ENCODE assay signal across 11 cellular contexts in the genomic region with DNA sequence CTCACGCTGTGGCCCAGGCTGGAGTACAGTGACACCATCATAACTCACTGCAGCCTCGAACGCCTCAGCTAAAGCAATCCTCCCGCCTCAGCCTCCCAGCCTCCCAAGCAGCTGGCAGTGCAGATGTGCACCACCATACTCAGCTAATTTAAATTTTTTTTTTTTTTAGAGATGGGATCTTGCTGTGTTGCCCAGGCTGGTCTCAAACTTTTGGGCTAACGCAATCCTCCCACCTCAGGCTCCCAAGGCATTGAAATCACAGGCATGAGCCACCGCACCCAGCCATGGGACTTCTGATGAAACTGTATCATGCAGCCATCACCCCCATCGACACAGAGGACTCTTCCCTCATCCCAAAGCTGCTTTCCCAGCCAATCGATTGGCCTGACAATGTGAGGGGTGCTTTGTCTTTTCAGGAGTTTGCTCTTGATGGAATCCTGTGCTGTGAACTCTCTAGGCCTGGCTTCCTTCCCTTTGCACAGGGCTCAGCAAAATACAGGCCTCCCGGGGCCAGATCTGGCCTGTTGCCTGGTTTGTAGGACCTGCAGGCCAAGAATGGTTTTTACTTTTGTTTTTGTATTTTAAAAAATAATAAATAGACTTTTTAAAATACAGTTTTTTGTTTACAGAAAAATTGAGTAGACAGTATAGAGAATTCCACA. TPM values are rescaled to one million over a fixed set of nuclear protein-coding genes. Genes with fewer than 3 reads are reported as not detected.
DNase-seq lines count a peak whose midpoint lies in the region; ATAC-seq, FAIRE-seq and TF ChIP-seq lines count a peak whose summit lies in the region.
"Had no signal": no experiment of that assay in that cellular context is flagged by ENCODE, and none has a peak within 500 bp of the region (broad histone marks: within the 10 kb centered on the region; RNA-seq: fewer than 3 reads in every experiment).

No MANE protein-coding gene starts in this region.

- H3K36me3 ChIP-seq in gastroesophageal sphincter (no peaks in the 10 kb centered on the region), sigmoid colon (no peaks in the 10 kb centered on the region), BE2C (no peaks in the 10 kb centered on the region)

- POLR2A ChIA-PET in WTC11 (lab: Charles Lee): interaction anchor here (0.7 kb wide), 1 partner anchor 66 kb away, joined by 3 read pairs; no protein-coding TSS in a partner anchor

- peaks cover 3% of the 10 kb centered on the region for H3K9me3 Mint-ChIP-seq in Calu3 (ENCODE audit: low read depth, unreplicated experiment)
- H3K9me3 Mint-ChIP-seq in WTC11: peaks cover 6% of the 10 kb centered on the region
- H3K9me3 Mint-ChIP-seq: activated naive CD4-positive, alpha-beta T cell treated with anti-CD3 and anti-CD28 coated beads, Interleukin-2, amount 50 U/mL, for 24 hours; stimulated activated naive B cell treated with anti-CD40 and anti-IgM and Interleukin-4, amounts not matched to agents 10 μg/mL and 1 μg/mL and 100 μg/mL, for 72 hours had no signal

- H3K27me3 Mint-ChIP-seq in Calu3 (ENCODE audit: unreplicated experiment) (no peaks in the 10 kb centered on the region), WTC11 (ENCODE audit: low read depth) (no peaks in the 10 kb centered on the region)
- H3K27me3 Mint-ChIP-seq: activated naive CD4-positive, alpha-beta T cell treated with anti-CD3 and anti-CD28 coated beads, Interleukin-2, amount 50 U/mL, for 24 hours had no signal

- H3K4me3 ChIP-seq in gastroesophageal sphincter (no peak overlapping the region), sigmoid colon (no peak overlapping the region), BE2C (ENCODE audit: low read depth, low read length) (no peak overlapping the region)

- H3K27ac Mint-ChIP-seq in Calu3 (ENCODE audit: unreplicated experiment) (no peak overlapping the region), WTC11 (no peak overlapping the region)
- H3K27ac Mint-ChIP-seq: activated naive CD4-positive, alpha-beta T cell treated with anti-CD3 and anti-CD28 coated beads, Interleukin-2, amount 50 U/mL, for 24 hours had no signal

- 24 to 61% methylated on average over 3 to 7 of the region's 9 CpGs for WGBS in gastroesophageal sphincter (ENCODE audit: low coverage in 1 of 2), 2 donors
- WGBS in sigmoid colon, 2 donors: 84 to 90% methylated on average over 9 of the region's 9 CpGs

- CTCF ChIA-PET in Calu3 (lab: Charles Lee): interaction anchor here (0.7 to 1.3 kb wide), 5 partner anchors 13 to 339 kb away, joined by 3 to 8 read pairs (median 4); no protein-coding TSS in a partner anchor
- CTCF ChIA-PET in WTC11 (lab: Charles Lee): interaction anchor here (0.7 kb wide), 1 partner anchor 107 kb away, joined by 3 read pairs; no protein-coding TSS in a partner anchor

- H3K27me3 ChIP-seq in gastroesophageal sphincter (no peaks in the 10 kb centered on the region), sigmoid colon (no peaks in the 10 kb centered on the region), BE2C (no peaks in the 10 kb centered on the region)

- TF ChIP-seq POLR2A in gastroesophageal sphincter (IDR thresholded peaks at IDR 0.05) (no peak), sigmoid colon (IDR thresholded peaks at IDR 0.05) (no peak)

- no peak for TF ChIP-seq CTCF in Calu3 (IDR thresholded peaks at IDR 0.05; ENCODE audit: unreplicated experiment)
- no peak for TF ChIP-seq CTCF in WTC11 (IDR thresholded peaks at IDR 0.05)
- no peak for TF ChIP-seq CTCF in gastroesophageal sphincter (IDR thresholded peaks at IDR 0.05)
- no peak for TF ChIP-seq CTCF in sigmoid colon (IDR thresholded peaks at IDR 0.05)
- TF ChIP-seq CTCF in BE2C (IDR thresholded peaks at IDR 0.05; ENCODE audit: low read depth, low read length): no peak

- intact Hi-C loops in Calu3 (cut with micrococcal nuclease; ENCODE audit: unreplicated experiment): no loop called here
- intact Hi-C loops in sigmoid colon (cut with DNase I): no loop called here

- H3K4me1 ChIP-seq in gastroesophageal sphincter (peaks cover 0 to 38% (median 12%) of the 10 kb centered on the region in 3 donors), sigmoid colon (peaks cover 0 to 33% (median 18%) of the 10 kb centered on the region in 4 donors), BE2C (peaks cover 10% of the 10 kb centered on the region)

- H3K36me3 Mint-ChIP-seq in Calu3 (ENCODE audit: insufficient read depth, unreplicated experiment) (peaks cover 10% of the 10 kb centered on the region), WTC11 (no peaks in the 10 kb centered on the region)
- H3K36me3 Mint-ChIP-seq: activated naive CD4-positive, alpha-beta T cell treated with anti-CD3 and anti-CD28 coated beads, Interleukin-2, amount 50 U/mL, for 24 hours; stimulated activated naive B cell treated with anti-CD40 and anti-IgM and Interleukin-4, amounts not matched to agents 10 μg/mL and 1 μg/mL and 100 μg/mL, for 72 hours had no signal

- H3K4me3 Mint-ChIP-seq in Calu3 (ENCODE audit: low read depth, unreplicated experiment) (no peak overlapping the region), WTC11 (no peak overlapping the region)
- H3K4me3 Mint-ChIP-seq: activated naive CD4-positive, alpha-beta T cell treated with anti-CD3 and anti-CD28 coated beads, Interleukin-2, amount 50 U/mL, for 24 hours; stimulated activated naive B cell treated with anti-CD40 and anti-IgM and Interleukin-4, amounts not matched to agents 10 μg/mL and 1 μg/mL and 100 μg/mL, for 72 hours had no signal

- H3K4me1 Mint-ChIP-seq in Calu3 (ENCODE audit: low read depth, unreplicated experiment) (peaks cover 38% of the 10 kb centered on the region), WTC11 (peaks cover 12% of the 10 kb centered on the region)
- H3K4me1 Mint-ChIP-seq: activated naive CD4-positive, alpha-beta T cell treated with anti-CD3 and anti-CD28 coated beads, Interleukin-2, amount 50 U/mL, for 24 hours had no signal

- FAIRE-seq in frontal cortex (lab: Jason Lieb, UNC): no peak

- TF ChIP-seq EP300 in gastroesophageal sphincter (IDR thresholded peaks at IDR 0.05): no peak
- TF ChIP-seq EP300 in sigmoid colon (IDR thresholded peaks at IDR 0.05): no peak

- H3K27ac ChIP-seq in gastroesophageal sphincter (peak overlapping the region in 3 of 4 donors; percentile 77 to 80 (median 77)), sigmoid colon (peak overlapping the region; percentile 71 to 80 (median 74))

- peaks cover 0 to 5% (median 0%) of the 10 kb centered on the region in 3 donors for H3K9me3 ChIP-seq in gastroesophageal sphincter
- no peaks in the 10 kb centered on the region for H3K9me3 ChIP-seq in sigmoid colon
- H3K9me3 ChIP-seq in BE2C: no peaks in the 10 kb centered on the region

- ATAC-seq in WTC11 (no peak), gastroesophageal sphincter (peak; percentile 37)
- ATAC-seq: stimulated activated naive B cell treated with anti-CD40 and anti-IgM and Interleukin-4, amounts not matched to agents 10 μg/mL and 1 μg/mL and 100 μg/mL, for 72 hours had no signal

- DNase-seq in Calu3 (no peak), WTC11 (ENCODE audit: low spot score) (no peak), sigmoid colon (peak; percentile 87), frontal cortex (ENCODE audit: low spot score in 2 of 2) (no peak), BE2C (no peak), AML-193 (lab: John Stamatoyannopoulos, UW) (no peak)
- DNase-seq in activated effector memory CD4-positive, alpha-beta T cell treated with anti-CD3 and anti-CD28 coated beads, Interleukin-2, amount 50 U/mL, for 16 hours: no peak
- DNase-seq: NCI-H82; stimulated activated naive B cell treated with anti-CD40 and anti-IgM and Interleukin-4, amounts not matched to agents 10 μg/mL and 1 μg/mL and 100 μg/mL, for 72 hours had no signal

- TSS peak; percentile 97 for BruUV-seq in Calu3 (replicated peaks; lab: Mats Ljungman, UMichigan)

TF ChIP-seq in WTC11, 78 proteins besides CTCF, POLR2A, EP300 and RAD21:
- TF ChIP-seq PRRX2 (CRISPR knock-in tag; IDR thresholded peaks at IDR 0.05): no peak
- TF ChIP-seq ZNF121 (CRISPR knock-in tag; IDR thresholded peaks at IDR 0.05): peak; percentile 49; the same call in 1 of the 2 replicates

RNA-seq across cellular contexts. Expression of a gene that starts 59.6 kb away (rescaled TPM):
- total RNA-seq in Calu3 (2022) (325 and 348 TPM in 2 replicates), WTC11 (2021) (283 to 326 TPM (median 304 TPM) in 3 replicates), gastroesophageal sphincter (100 to 1,000 TPM in 2 of 4 donors, 10 to 100 TPM in 2; 67.2 to 148 (median 105) TPM), sigmoid colon (100 to 1,000 TPM in 1 of 4 donors, 10 to 100 TPM in 3; 42.5 to 134 (median 73.5) TPM), frontal cortex (7.3 TPM)
- polyA plus RNA-seq in sigmoid colon: 10 to 100 TPM; 18.6 to 81.8 (median 24.7) TPM
- polyA plus RNA-seq in BE2C (2012; ENCODE audit: insufficient read depth, insufficient read length, low read depth): 138 TPM
